Comparison of ENCODE assay signal across 26 cellular contexts in genomic region chr16:72085002-72085401, GRCh38. TPM values are rescaled to one million over a fixed set of nuclear protein-coding genes. Genes with fewer than 3 reads are reported as not detected.
"Had no signal": no experiment of that assay in that cellular context is flagged by ENCODE, and none has a peak within 500 bp of the region (broad histone marks: within the 10 kb centered on the region; RNA-seq: fewer than 3 reads in every experiment).

No MANE protein-coding gene starts in this region.

- ATAC-seq: activated naive CD4-positive, alpha-beta T cell treated with anti-CD3 and anti-CD28 coated beads, Interleukin-2, amount 50 U/mL, for 72 hours; activated naive CD8-positive, alpha-beta T cell treated with anti-CD3 and anti-CD28 coated beads, Interleukin-2, amount 50 U/mL, for 24 hours; activated T-cell treated with anti-CD3 and anti-CD28 coated beads, Interleukin-2, amount 50 U/mL, for 4 hours; K562; PC-3; T-cell had no signal

- H3K4me3 Mint-ChIP-seq: activated B cell treated with CpG ODN at 0.5 μM for 24 hours; activated CD4-positive, alpha-beta T cell treated with anti-CD3 and anti-CD28 coated beads, Interleukin-2, amount 10 ng/mL, durations not matched to agents 24 days and 14 days; activated naive CD8-positive, alpha-beta T cell treated with anti-CD3 and anti-CD28 coated beads, Interleukin-2, amount 50 U/mL, for 24 hours; activated T-cell treated with anti-CD3 and anti-CD28 coated beads, Interleukin-2, amount 50 U/mL, for 4 hours; T-cell had no signal

- DNase-seq: activated B cell treated with CpG ODN at 0.5 μM for 24 hours; activated CD4-positive, alpha-beta T cell treated with anti-CD3 and anti-CD28 coated beads for 1 hour; activated CD4-positive, alpha-beta T cell treated with anti-CD3 and anti-CD28 coated beads, Interleukin-2, amount 10 ng/mL, durations not matched to agents 24 days and 14 days; activated CD4-positive, alpha-beta T cell treated with anti-CD3 and anti-CD28 coated beads, Interleukin-2, amount 50 U/mL, for 48 hours; activated CD8-positive, alpha-beta memory T cell treated with anti-CD3 and anti-CD28 coated beads for 24 hours; activated effector memory CD4-positive, alpha-beta T cell treated with anti-CD3 and anti-CD28 coated beads, Interleukin-2, amount 50 U/mL, for 16 hours; activated naive CD4-positive, alpha-beta T cell treated with Interleukin-2 at 50 U/mL for 16 hours; activated naive CD8-positive, alpha-beta T cell treated with anti-CD3 and anti-CD28 coated beads, Interleukin-2, amount 50 U/mL, for 24 hours; activated T-cell treated with anti-CD3 and anti-CD28 coated beads, Interleukin-2, amount 50 U/mL, for 4 hours; brain microvascular endothelial cell; Karpas-422; MM.1S; NCI-H1105 treated with DMSO at 0.1 percent for 48 hours; NCI-H1436 treated with DMSO at 0.1 percent for 48 hours; NCI-H187; NCI-H2081; NCI-H446; NCI-H524; PC-3; T-cell; T-helper 2 cell; T1000 had no signal

- H3K27me3 Mint-ChIP-seq: activated B cell treated with CpG ODN at 0.5 μM for 24 hours; activated CD4-positive, alpha-beta T cell treated with anti-CD3 and anti-CD28 coated beads, Interleukin-2, amount 10 ng/mL, durations not matched to agents 24 days and 14 days; activated naive CD8-positive, alpha-beta T cell treated with anti-CD3 and anti-CD28 coated beads, Interleukin-2, amount 50 U/mL, for 24 hours; T-cell had no signal

- H3K27me3 ChIP-seq: brain microvascular endothelial cell had no signal

- H3K4me3 ChIP-seq: cardiac muscle cell, K562, SK-N-MC had no signal

- H3K27ac ChIP-seq: brain microvascular endothelial cell, cardiac muscle cell, SK-N-MC had no signal

- H3K4me1 Mint-ChIP-seq: activated B cell treated with CpG ODN at 0.5 μM for 24 hours had no signal

- H3K27ac Mint-ChIP-seq: activated B cell treated with CpG ODN at 0.5 μM for 24 hours; activated CD4-positive, alpha-beta T cell treated with anti-CD3 and anti-CD28 coated beads, Interleukin-2, amount 10 ng/mL, durations not matched to agents 24 days and 14 days; activated naive CD4-positive, alpha-beta T cell treated with anti-CD3 and anti-CD28 coated beads, Interleukin-2, amount 50 U/mL, for 72 hours; activated naive CD8-positive, alpha-beta T cell treated with anti-CD3 and anti-CD28 coated beads, Interleukin-2, amount 50 U/mL, for 24 hours; T-cell had no signal

RNA-seq across cellular contexts. Expression of gene HPR, which starts 22.0 kb away (rescaled TPM):
- total RNA-seq: activated B cell treated with CpG ODN at 0.5 μM for 24 hours; activated CD4-positive, alpha-beta T cell treated with anti-CD3 and anti-CD28 coated beads, Interleukin-2, amount 10 ng/mL, durations not matched to agents 24 days and 14 days; activated naive CD4-positive, alpha-beta T cell treated with anti-CD3 and anti-CD28 coated beads, Interleukin-2, amount 50 U/mL, for 72 hours; activated T-cell treated with anti-CD3 and anti-CD28 coated beads, Interleukin-2, amount 50 U/mL, for 4 hours; cardiac muscle cell; K562; PC-3; T-cell had no signal
- polyA plus RNA-seq: cardiac muscle cell had no signal

RNA-seq across cellular contexts. Expression of gene HP, which starts 30.7 kb away (rescaled TPM):
- total RNA-seq: activated B cell treated with CpG ODN at 0.5 μM for 24 hours; activated CD4-positive, alpha-beta T cell treated with anti-CD3 and anti-CD28 coated beads, Interleukin-2, amount 10 ng/mL, durations not matched to agents 24 days and 14 days; activated naive CD4-positive, alpha-beta T cell treated with anti-CD3 and anti-CD28 coated beads, Interleukin-2, amount 50 U/mL, for 72 hours; cardiac muscle cell; PC-3 had no signal
